Comparison of ENCODE assay signal across 17 cellular contexts in genomic region chr21:34867785-34868184, GRCh38.
DNase-seq lines count a peak whose midpoint lies in the region; ATAC-seq and TF ChIP-seq lines count a peak whose summit lies in the region.
"Had no signal": no experiment of that assay in that cellular context is flagged by ENCODE, and none has a peak within 500 bp of the region (broad histone marks: within the 10 kb centered on the region; RNA-seq: fewer than 3 reads in every experiment).

No MANE protein-coding gene starts in this region.

- H3K14ac ChIP-seq in H9 (ENCODE audit: insufficient read depth, low read length) (peak overlapping the region; percentile 8; the same call in 1 of the 2 replicates), trophoblast cell (ENCODE audit: low read length) (no peak overlapping the region)

- H3K56ac ChIP-seq in H9 (ENCODE audit: insufficient read length, low read depth, low read length): no peak overlapping the region

- H4K91ac ChIP-seq in H9 (ENCODE audit: insufficient read length, low read depth, low read length) (no peak overlapping the region), trophoblast cell (ENCODE audit: low read depth, low read length) (peak overlapping the region; percentile 45)

- peaks cover 37 to 57% of the 10 kb centered on the region in 2 experiments for H3K36me3 ChIP-seq in trophoblast cell (ENCODE audit: control insufficient read depth in 1 of 2, insufficient read depth in 2 of 2, low read length in 2 of 2)

- H3K79me2 ChIP-seq in H9 (ENCODE audit: insufficient read depth, low read length) (no peaks in the 10 kb centered on the region), trophoblast cell (ENCODE audit: control insufficient read depth, insufficient read depth, low read length, poor library complexity) (peaks cover 4% of the 10 kb centered on the region)

- no peaks in the 10 kb centered on the region for H3K23me2 ChIP-seq in H9 (ENCODE audit: insufficient read length, low read depth, low read length, poor library complexity, severe bottlenecking)

- no peak overlapping the region for H3T11ph ChIP-seq in H9 (ENCODE audit: low read length)

- no peak overlapping the region for H3K4ac ChIP-seq in H9 (ENCODE audit: low read depth, low read length)
- H3K4ac ChIP-seq in trophoblast cell (ENCODE audit: low read depth, low read length): no peak overlapping the region

- no peak overlapping the region for H2BK120ac ChIP-seq in H9 (ENCODE audit: low read depth, low read length, poor library complexity, severe bottlenecking)
- peak overlapping the region; percentile 1 for H2BK120ac ChIP-seq in trophoblast cell (ENCODE audit: insufficient read depth, low read length, poor library complexity)

- H3K9me3 ChIP-seq in H9 (ENCODE audit: control insufficient read depth, low read depth, low read length) (no peaks in the 10 kb centered on the region), trophoblast cell (ENCODE audit: insufficient read depth, low read depth, low read length) (no peaks in the 10 kb centered on the region)

- WGBS in H9 (ENCODE audit: extremely low coverage, insufficient read length, low lambda C conversion rate): no CpG with 5 or more reads among the region's 4 CpGs
- WGBS in trophoblast cell (ENCODE audit: extremely low coverage, insufficient coverage, insufficient read length): no CpG with 5 or more reads among the region's 4 CpGs

- peaks cover 41% of the 10 kb centered on the region for H3K4me1 Mint-ChIP-seq in activated CD4-positive, alpha-beta T cell treated with anti-CD3 and anti-CD28 coated beads, Interleukin-2, amount 10 ng/mL, durations not matched to agents 24 days and 14 days
- peaks cover 32 to 47% of the 10 kb centered on the region in 2 experiments for H3K4me1 Mint-ChIP-seq in H9
- H3K4me1 Mint-ChIP-seq in activated T-helper 17 cell treated with anti-CD3 and anti-CD28 coated beads, Interleukin-2, amount 50 U/mL, for 72 hours: peaks cover 63% of the 10 kb centered on the region

- H4K20me1 ChIP-seq in H9 (ENCODE audit: control insufficient read depth, insufficient read depth, insufficient read length): no peaks in the 10 kb centered on the region

- H2BK12ac ChIP-seq in H9 (ENCODE audit: insufficient read length, low read depth, low read length): no peak overlapping the region
- H2BK12ac ChIP-seq in trophoblast cell (ENCODE audit: low read length): peak overlapping the region; percentile 7

- H3K27ac Mint-ChIP-seq in activated CD4-positive, alpha-beta T cell treated with anti-CD3 and anti-CD28 coated beads, Interleukin-2, amount 10 ng/mL, durations not matched to agents 24 days and 14 days: peak overlapping the region; percentile 9
- H3K27ac Mint-ChIP-seq in H9: no peak overlapping the region; a peak in 1 of 7 replicates
- H3K27ac Mint-ChIP-seq in activated T-helper 17 cell treated with anti-CD3 and anti-CD28 coated beads, Interleukin-2, amount 50 U/mL, for 72 hours: peak overlapping the region; percentile 78
- H3K27ac Mint-ChIP-seq: IgD-negative memory B cell, nephron progenitor cell, WTC11 had no signal

- no peak overlapping the region for H2AFZ ChIP-seq in H9 (ENCODE audit: low read length)
- H2AFZ ChIP-seq in trophoblast cell (ENCODE audit: insufficient read depth, low read length, poor library complexity): no peak overlapping the region

- no peak overlapping the region for H4K5ac ChIP-seq in H9 (ENCODE audit: insufficient read length, low read depth, low read length)

- peaks cover 43% of the 10 kb centered on the region for H3K27me3 ChIP-seq in H9 (ENCODE audit: insufficient read depth, low read length)
- H3K27me3 ChIP-seq in trophoblast cell (ENCODE audit: insufficient read depth, low read length): no peaks in the 10 kb centered on the region
- H3K27me3 ChIP-seq: brain microvascular endothelial cell had no signal

- no peak overlapping the region for H3K23ac ChIP-seq in H9 (ENCODE audit: insufficient read length, low read depth, low read length)
- no peak overlapping the region for H3K23ac ChIP-seq in trophoblast cell (ENCODE audit: low read length)

- no peaks in the 10 kb centered on the region for H3K9me3 Mint-ChIP-seq in activated CD4-positive, alpha-beta T cell treated with anti-CD3 and anti-CD28 coated beads, Interleukin-2, amount 10 ng/mL, durations not matched to agents 24 days and 14 days
- H3K9me3 Mint-ChIP-seq in H9: peaks cover 0 to 4% of the 10 kb centered on the region in 2 experiments; a peak in 1 of 5 replicates
- no peaks in the 10 kb centered on the region for H3K9me3 Mint-ChIP-seq in activated T-helper 17 cell treated with anti-CD3 and anti-CD28 coated beads, Interleukin-2, amount 50 U/mL, for 72 hours
- H3K9me3 Mint-ChIP-seq: IgD-negative memory B cell, nephron progenitor cell, WTC11 had no signal

- intact Hi-C loops in activated CD4-positive, alpha-beta T cell treated with anti-CD3 and anti-CD28 coated beads, Interleukin-2, amount 10 ng/mL, durations not matched to agents 24 days and 14 days (cut with micrococcal nuclease): loop anchor here (2.0 kb wide), 1 partner anchor 19 kb away; no protein-coding TSS in a partner anchor

- H3K27me3 Mint-ChIP-seq in activated CD4-positive, alpha-beta T cell treated with anti-CD3 and anti-CD28 coated beads, Interleukin-2, amount 10 ng/mL, durations not matched to agents 24 days and 14 days: no peaks in the 10 kb centered on the region
- peaks cover 97% of the 10 kb centered on the region for H3K27me3 Mint-ChIP-seq in H9 (ENCODE audit: low read depth)
- no peaks in the 10 kb centered on the region for H3K27me3 Mint-ChIP-seq in activated T-helper 17 cell treated with anti-CD3 and anti-CD28 coated beads, Interleukin-2, amount 50 U/mL, for 72 hours
- H3K27me3 Mint-ChIP-seq: B cell, IgD-negative memory B cell had no signal

- H2BK15ac ChIP-seq in H9 (ENCODE audit: low read depth, low read length): no peak overlapping the region

- H3K79me1 ChIP-seq in H9 (ENCODE audit: insufficient read depth, low read depth, low read length, poor library complexity, severe bottlenecking) (no peaks in the 10 kb centered on the region), trophoblast cell (ENCODE audit: low read length) (peaks cover 30% of the 10 kb centered on the region)

- H2BK20ac ChIP-seq in H9 (ENCODE audit: low read depth, low read length, poor library complexity, severe bottlenecking): no peak overlapping the region

- no peak for ATAC-seq in activated T-helper 17 cell treated with anti-CD3 and anti-CD28 coated beads, Interleukin-2, amount 50 U/mL, for 72 hours (replicated peaks)
- ATAC-seq: WTC11 had no signal

- H3K27ac ChIP-seq in H9 (ENCODE audit: insufficient read length, low read depth, low read length): no peak overlapping the region
- H3K27ac ChIP-seq in trophoblast cell (ENCODE audit: low read depth, low read length): peak overlapping the region; percentile 50
- H3K27ac ChIP-seq: brain microvascular endothelial cell had no signal

- no peak overlapping the region for H3K4me3 ChIP-seq in trophoblast cell (ENCODE audit: low read depth, low read length)
- H3K4me3 ChIP-seq: skin epidermis had no signal

- H3K36me3 Mint-ChIP-seq in activated CD4-positive, alpha-beta T cell treated with anti-CD3 and anti-CD28 coated beads, Interleukin-2, amount 10 ng/mL, durations not matched to agents 24 days and 14 days (ENCODE audit: low read depth): peaks cover 67% of the 10 kb centered on the region
- no peaks in the 10 kb centered on the region for H3K36me3 Mint-ChIP-seq in H9 (ENCODE audit: insufficient read depth in 1 of 3, low read depth in 3 of 3)
- H3K36me3 Mint-ChIP-seq in activated T-helper 17 cell treated with anti-CD3 and anti-CD28 coated beads, Interleukin-2, amount 50 U/mL, for 72 hours (ENCODE audit: low read depth): peaks cover 100% of the 10 kb centered on the region
- H3K36me3 Mint-ChIP-seq: WTC11 had no signal

- H2AK5ac ChIP-seq in H9 (ENCODE audit: insufficient read length, low read length) (no peak overlapping the region), trophoblast cell (ENCODE audit: low read length) (no peak overlapping the region)

- TF ChIP-seq CTCF in H9 (conservative IDR thresholded peaks at IDR 0.05): no peak

- no peak overlapping the region for H3K9ac ChIP-seq in H9 (ENCODE audit: extremely low read depth, insufficient read length, low read length)
- no peak overlapping the region for H3K9ac ChIP-seq in trophoblast cell (ENCODE audit: low read length)

- H4K8ac ChIP-seq in H9 (replicated peaks; ENCODE audit: insufficient read length, low read depth, low read length) (no peak overlapping the region), trophoblast cell (ENCODE audit: low read depth, low read length) (no peak overlapping the region)

- H4K12ac ChIP-seq in trophoblast cell (ENCODE audit: low read depth, low read length): no peak overlapping the region

- 0 out of 2 replicates have a peak, but pooled peaks cover 2% of the 10 kb centered on the region for H3K4me1 ChIP-seq in H9 (ENCODE audit: insufficient read depth, low read length)
- peaks cover 52 to 64% of the 10 kb centered on the region in 2 experiments for H3K4me1 ChIP-seq in trophoblast cell (ENCODE audit: control insufficient read depth in 1 of 2, insufficient read depth in 2 of 2, low read length in 2 of 2)

- H3K18ac ChIP-seq in H9 (ENCODE audit: insufficient read length, low read depth, low read length) (no peak overlapping the region), trophoblast cell (ENCODE audit: low read length) (no peak overlapping the region)

- no peak for DNase-seq in activated CD4-positive, alpha-beta T cell treated with anti-CD3 and anti-CD28 coated beads, Interleukin-2, amount 10 ng/mL, durations not matched to agents 24 days and 14 days
- DNase-seq in activated CD4-positive, alpha-beta T cell treated with anti-CD3 and anti-CD28 coated beads, Interleukin-2, amount 50 U/mL, for 48 hours: no peak
- no peak for DNase-seq in H9
- no peak for DNase-seq in trophoblast cell
- no peak for DNase-seq in NCI-H187 treated with DMSO at 0.1 percent for 48 hours (lab: John Stamatoyannopoulos, UW)
- DNase-seq in GDM1 (lab: John Stamatoyannopoulos, UW): no peak
- no peak for DNase-seq in stimulated activated CD4-positive, alpha-beta T cell treated with anti-CD3 and anti-CD28 coated beads, Interleukin-2, amount 100 ng/mL, for 48 hours
- DNase-seq: brain microvascular endothelial cell, kidney glomerular epithelial cell, MM.1S, NCI-H774, nephron progenitor cell had no signal

- H3K4me2 ChIP-seq in H9 (ENCODE audit: insufficient read depth, insufficient read length, low read length): no peak overlapping the region
- H3K4me2 ChIP-seq in trophoblast cell (ENCODE audit: low read length): no peak overlapping the region

- H2BK5ac ChIP-seq in H9 (ENCODE audit: insufficient read length, low read length) (no peak overlapping the region), trophoblast cell (ENCODE audit: low read depth, low read length, poor library complexity) (no peak overlapping the region)

- no peak overlapping the region for H3K4me3 Mint-ChIP-seq in activated CD4-positive, alpha-beta T cell treated with anti-CD3 and anti-CD28 coated beads, Interleukin-2, amount 10 ng/mL, durations not matched to agents 24 days and 14 days
- no peak overlapping the region for H3K4me3 Mint-ChIP-seq in H9
- peak overlapping the region; percentile 53 for H3K4me3 Mint-ChIP-seq in activated T-helper 17 cell treated with anti-CD3 and anti-CD28 coated beads, Interleukin-2, amount 50 U/mL, for 72 hours
- H3K4me3 Mint-ChIP-seq: B cell, IgD-negative memory B cell, nephron progenitor cell, WTC11 had no signal

Comparison
In these comparisons a context has a peak if more than half of its experiments do, and no peak if none do; other contexts are left out.
1. H3K27ac Mint-ChIP-seq: peak in activated CD4-positive, alpha-beta T cell treated with anti-CD3 and anti-CD28 coated beads, Interleukin-2, amount 10 ng/mL, durations not matched to agents 24 days and 14 days (single experiment) and activated T-helper 17 cell treated with anti-CD3 and anti-CD28 coated beads, Interleukin-2, amount 50 U/mL, for 72 hours (single experiment); none in H9 (0 of 3).